Comparison of ENCODE assay signal across 8 cellular contexts in the genomic region with DNA sequence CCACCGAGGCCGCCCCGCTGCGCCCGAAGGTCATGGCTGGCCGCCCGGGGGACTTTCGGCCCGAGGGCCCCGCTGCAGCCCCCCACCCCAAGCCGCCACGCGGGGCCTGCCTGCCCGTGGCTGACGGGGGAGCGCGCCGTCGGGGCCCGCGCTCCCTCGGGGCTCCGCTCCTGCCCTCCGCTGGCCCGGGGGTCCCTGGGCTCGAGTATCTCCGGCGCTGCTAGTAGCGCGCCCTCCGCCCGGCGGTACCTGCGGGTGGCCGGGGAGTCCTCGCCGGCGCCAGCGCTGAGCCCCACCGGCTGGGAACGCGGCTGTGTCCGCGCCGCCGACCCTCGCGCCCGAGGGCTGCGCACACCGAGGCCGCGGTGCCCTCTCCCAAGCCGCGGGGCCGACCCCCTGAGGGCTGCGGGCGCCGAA. TPM values are rescaled to one million over a fixed set of nuclear protein-coding genes. Genes with fewer than 3 reads are reported as not detected.
DNase-seq lines count a peak whose midpoint lies in the region; ATAC-seq and TF ChIP-seq lines count a peak whose summit lies in the region.

No MANE protein-coding gene starts in this region.

- intact Hi-C loops in heart left ventricle (cut with DNase I) (no loop called here), Right ventricle myocardium inferior (cut with DNase I) (no loop called here), uterus (cut with DNase I; ENCODE audit: low total_unique reads) (no loop called here)

- no peak overlapping the region for H3K27ac ChIP-seq in heart left ventricle
- peak overlapping the region; percentile 22; the same call in 1 of the 2 replicates for H3K27ac ChIP-seq in SJSA1
- H3K27ac ChIP-seq in uterus: peak overlapping the region; percentile 68 to 71
- H3K27ac ChIP-seq in caudate nucleus (ENCODE audit: low read depth, low read length): no peak overlapping the region

- H3K27me3 ChIP-seq in heart left ventricle (peaks cover 17 to 71% (median 32%) of the 10 kb centered on the region in 9 donors), SJSA1 (replicated peaks) (no peaks in the 10 kb centered on the region), uterus (peaks cover 0 to 11% of the 10 kb centered on the region in 2 donors)

- H3K27me3 Mint-ChIP-seq in immature natural killer cell (ENCODE audit: low read depth in 3 of 3): peaks cover 18 to 24% (median 18%) of the 10 kb centered on the region in 3 donors
- peaks cover 13% of the 10 kb centered on the region for H3K27me3 Mint-ChIP-seq in glutamatergic neuron (ENCODE audit: unreplicated experiment)

- H3K9me3 Mint-ChIP-seq in immature natural killer cell (peaks cover 0 to 5% (median 0%) of the 10 kb centered on the region in 6 donors), glutamatergic neuron (ENCODE audit: unreplicated experiment) (peaks cover 5% of the 10 kb centered on the region)

- H3K4me1 ChIP-seq in heart left ventricle (peaks cover 0 to 22% (median 9%) of the 10 kb centered on the region in 12 donors), SJSA1 (replicated peaks) (peaks cover 32% of the 10 kb centered on the region), uterus (peaks cover 0 to 5% of the 10 kb centered on the region in 2 donors)

- H3K36me3 ChIP-seq in heart left ventricle (no peaks in the 10 kb centered on the region), SJSA1 (peaks cover 8% of the 10 kb centered on the region; the same call in 1 of the 2 replicates), uterus (no peaks in the 10 kb centered on the region)

- H3K4me3 Mint-ChIP-seq in immature natural killer cell (peak overlapping the region in 3 of 5 donors; percentile 59 to 71 (median 71)), glutamatergic neuron (ENCODE audit: unreplicated experiment) (no peak overlapping the region)

- H3K4me1 Mint-ChIP-seq in immature natural killer cell (peaks cover 9 to 15% of the 10 kb centered on the region in 2 donors), glutamatergic neuron (ENCODE audit: low read depth, unreplicated experiment) (peaks cover 2% of the 10 kb centered on the region)

- no peak for ATAC-seq in heart left ventricle
- ATAC-seq in Right ventricle myocardium inferior: no peak

- DNase-seq in heart left ventricle (no peak), Right ventricle myocardium inferior (ENCODE audit: missing footprints) (no peak), SJSA1 (ENCODE audit: low read depth in 1 of 2, low spot score in 2 of 2) (no peak), immature natural killer cell (no peak), uterus (no peak), glutamatergic neuron (no peak), NCI-H1694 treated with DMSO at 0.1 percent for 48 hours (lab: John Stamatoyannopoulos, UW) (no peak), caudate nucleus (lab: John Stamatoyannopoulos, UW) (no peak)

- WGBS in heart left ventricle, 4 donors: 0 to 3% (median 1%) methylated on average over 6 to 59 of the region's 59 CpGs; no CpG with 5 or more reads in 1 of the 4 donors

- no peaks in the 10 kb centered on the region for H3K9me3 ChIP-seq in heart left ventricle
- H3K9me3 ChIP-seq in SJSA1 (replicated peaks): peaks cover 8% of the 10 kb centered on the region
- no peaks in the 10 kb centered on the region for H3K9me3 ChIP-seq in uterus

- H3K36me3 Mint-ChIP-seq in immature natural killer cell: no peaks in the 10 kb centered on the region
- no peaks in the 10 kb centered on the region for H3K36me3 Mint-ChIP-seq in glutamatergic neuron (ENCODE audit: unreplicated experiment)

- TF ChIP-seq CTCF in heart left ventricle (IDR thresholded peaks at IDR 0.05) (no peak), uterus (IDR thresholded peaks at IDR 0.05) (no peak), glutamatergic neuron (IDR thresholded peaks at IDR 0.05; ENCODE audit: partially characterized antibody, unreplicated experiment) (no peak)

- H3K27ac Mint-ChIP-seq in immature natural killer cell: no peak overlapping the region
- H3K27ac Mint-ChIP-seq in glutamatergic neuron (ENCODE audit: unreplicated experiment): no peak overlapping the region

- TF ChIP-seq POLR2A in heart left ventricle (IDR thresholded peaks at IDR 0.05): no peak
- no peak for TF ChIP-seq POLR2A in uterus (IDR thresholded peaks at IDR 0.05)

- H3K4me3 ChIP-seq in heart left ventricle (peak overlapping the region; percentile 40 to 67 (median 56)), SJSA1 (peak overlapping the region; percentile 91), uterus (peak overlapping the region; percentile 24 to 55)

RNA-seq across cellular contexts. Expression of gene KCNG3, which starts 0.3 kb away (rescaled TPM):
- not detected for total RNA-seq in heart left ventricle
- polyA plus RNA-seq in heart left ventricle: not detected
- not detected for total RNA-seq in Right ventricle myocardium inferior
- total RNA-seq in SJSA1 (2014; rRNA removed; shearing (Covaris generic)): 5.4 and 7.1 TPM in 2 replicates
- polyA plus RNA-seq in immature natural killer cell: not detected
- total RNA-seq in uterus: under 1 TPM in 3 of 4 donors, not detected in 1; 0.26 to 0.41 (median 0.40) TPM
- total RNA-seq in glutamatergic neuron (ENCODE audit: unreplicated experiment): 0.49 TPM

Comparison
In these comparisons a context has a peak if more than half of its experiments do, and no peak if none do; other contexts are left out.
1. H3K27ac ChIP-seq: peak in SJSA1 (single experiment) and uterus (2 of 2); none in heart left ventricle (0 of 12) and caudate nucleus (single experiment).
2. H3K4me3 ChIP-seq: peak in every context shown above with its lines; median percentile 91 in SJSA1; 56 in heart left ventricle; 40 in uterus.